8 cellular contexts compared by ENCODE assay signal in the genomic region with DNA sequence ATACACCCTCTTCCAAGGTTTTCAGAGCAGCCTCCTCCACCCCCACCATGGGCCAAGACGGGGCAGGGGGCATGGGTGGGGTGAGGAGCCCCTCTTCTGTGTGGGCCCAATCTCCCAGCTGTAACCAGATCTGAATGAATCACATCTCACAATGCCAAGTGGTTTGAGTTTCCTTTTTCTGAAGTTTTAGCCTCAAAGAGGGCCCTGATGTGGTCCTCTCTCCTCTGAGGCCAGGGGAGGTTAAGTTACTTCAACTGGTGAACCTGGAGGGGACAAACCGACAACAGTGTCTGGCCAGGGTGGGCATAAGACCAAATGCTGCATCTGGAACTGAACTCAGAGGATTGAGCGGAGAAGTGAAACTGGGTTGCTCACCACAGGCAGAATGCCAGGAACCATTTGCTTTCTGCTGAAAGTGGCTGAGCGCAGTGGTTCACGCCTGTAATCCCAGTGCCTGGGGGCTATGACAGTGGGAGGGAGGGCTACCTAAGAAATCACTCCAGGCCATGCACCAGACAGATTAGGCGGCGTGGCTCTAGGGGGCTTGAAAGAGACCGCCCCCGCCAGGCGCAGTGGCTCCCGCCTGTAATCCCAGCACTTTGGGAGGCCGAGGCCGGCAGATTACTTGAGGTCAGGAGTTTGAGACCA. TPM values are rescaled to one million over a fixed set of nuclear protein-coding genes. Genes with fewer than 3 reads are reported as not detected.
DNase-seq lines count a peak whose midpoint lies in the region; ATAC-seq, FAIRE-seq and TF ChIP-seq lines count a peak whose summit lies in the region.

No MANE protein-coding gene starts in this region.

- peak overlapping the region; percentile 36 for H3K4me3 ChIP-seq in SJSA1
- H3K4me3 ChIP-seq in epithelial cell of esophagus (ENCODE audit: low read length), result no peak overlapping the region
- peak overlapping the region; percentile 50 to 61 for H3K4me3 ChIP-seq in neutrophil (ENCODE audit: low read depth in 1 of 2, low read length in 1 of 2)

- no peaks in the 10 kb centered on the region for H3K9me3 ChIP-seq in SJSA1 (replicated peaks)
- no peaks in the 10 kb centered on the region for H3K9me3 ChIP-seq in neutrophil

- H3K27me3 ChIP-seq in SJSA1 (replicated peaks) (no peaks in the 10 kb centered on the region), neutrophil (peaks cover 19% of the 10 kb centered on the region)

- H3K36me3 ChIP-seq in SJSA1 (no peaks in the 10 kb centered on the region), neutrophil (no peaks in the 10 kb centered on the region)

- TF ChIP-seq CTCF in epithelial cell of esophagus (IDR thresholded peaks at IDR 0.05; ENCODE audit: insufficient read depth, low read depth, low read length, missing control alignments) (no peak), neutrophil (IDR thresholded peaks at IDR 0.05) (no peak)

- DNase-seq in GM19239 (ENCODE audit: insufficient read length, low spot score) (no peak), SJSA1 (ENCODE audit: low read depth in 1 of 2, low spot score in 2 of 2) (peak in 1 of 2 experiments; percentile 49), epithelial cell of esophagus (ENCODE audit: low read depth) (peak; percentile 76), NCI-H2107 (lab: John Stamatoyannopoulos, UW) (no peak), GM19238 (ENCODE audit: insufficient read length, low spot score) (no peak)
- no peak for DNase-seq in effector CD4-positive, alpha-beta T cell

- FAIRE-seq in GM19239 (lab: Jason Lieb, UNC), result peak; percentile 79

- peaks cover 18% of the 10 kb centered on the region for H3K4me1 ChIP-seq in SJSA1 (replicated peaks)
- H3K4me1 ChIP-seq in neutrophil (ENCODE audit: control insufficient read depth in 1 of 2, insufficient read depth in 1 of 2, low read depth in 1 of 2, low read length in 1 of 2), result peaks cover 36 to 43% of the 10 kb centered on the region in 2 experiments

- peak overlapping the region; percentile 82 for H3K27ac ChIP-seq in SJSA1
- H3K27ac ChIP-seq in neutrophil, result peak overlapping the region; percentile 99

- no peak for ATAC-seq in GM21825 (IDR thresholded peaks at IDR 0.05; ENCODE audit: unreplicated experiment)

RNA-seq across cellular contexts. Expression of gene IRGC, which starts 15.4 kb away (rescaled TPM):
- not detected in 2 replicates for total RNA-seq in SJSA1 (2014; rRNA removed; shearing (Covaris generic))

RNA-seq across cellular contexts. Expression of gene PLAUR, which starts 30.5 kb away (rescaled TPM):
- 25.7 and 26.5 TPM in 2 replicates for total RNA-seq in SJSA1 (2014; rRNA removed; shearing (Covaris generic))

RNA-seq across cellular contexts. Expression of gene SMG9, which starts 54.3 kb away (rescaled TPM):
- 9.4 and 29.9 TPM in 2 replicates for total RNA-seq in SJSA1 (2014; rRNA removed; shearing (Covaris generic))
